ENCODE assay signal across 9 cellular contexts in the genomic region with DNA sequence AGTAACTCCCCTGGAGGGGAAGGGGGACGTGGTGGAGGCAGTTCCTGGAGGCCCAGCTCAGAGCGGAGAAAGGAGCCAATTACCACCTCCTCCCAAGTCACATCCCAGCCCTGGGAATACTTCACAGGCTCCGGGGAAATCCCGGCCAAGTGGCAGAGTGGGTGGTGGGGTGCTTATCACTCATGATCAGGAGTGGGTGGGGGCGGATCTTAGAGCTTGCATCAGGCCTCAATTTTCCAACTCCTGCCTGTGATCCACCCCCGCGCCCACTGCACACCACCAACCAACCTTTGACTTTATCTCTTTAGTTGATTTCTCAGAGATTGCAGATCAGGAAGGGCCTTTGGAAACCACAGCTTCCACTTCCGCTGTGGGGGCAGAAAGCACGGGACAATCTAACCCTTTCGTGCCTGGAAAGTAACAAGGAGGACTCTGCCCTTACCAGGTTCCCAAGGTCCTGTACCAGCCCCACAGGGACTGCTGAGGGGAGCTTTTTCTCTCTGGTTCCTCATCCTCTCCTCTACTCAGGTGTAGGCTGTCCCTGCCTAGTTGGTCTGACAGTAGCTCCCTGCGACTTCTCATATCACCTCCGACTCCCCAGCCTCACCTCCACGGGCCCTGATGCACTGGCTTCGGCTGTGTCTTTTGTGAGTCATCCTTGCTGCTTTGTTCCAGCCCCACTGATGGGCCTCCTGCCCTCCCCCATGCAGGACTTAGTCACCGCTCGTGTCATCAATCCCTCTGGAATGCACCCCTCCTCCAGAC. TPM values are rescaled to one million over a fixed set of nuclear protein-coding genes. Genes with fewer than 3 reads are reported as not detected.
A peak's percentile ranks its signal among the peaks of the same experiment; 100 is the strongest.
DNase-seq lines count a peak whose midpoint lies in the region; ATAC-seq and TF ChIP-seq lines count a peak whose summit lies in the region.
"Had no signal": no experiment of that assay in that cellular context is flagged by ENCODE, and none has a peak within 500 bp of the region (broad histone marks: within the 10 kb centered on the region; RNA-seq: fewer than 3 reads in every experiment).

No MANE protein-coding gene starts in this region.

- peaks cover 24% of the 10 kb centered on the region for H3K36me3 Mint-ChIP-seq in activated naive CD8-positive, alpha-beta T cell treated with anti-CD3 and anti-CD28 coated beads for 36 hours

- no peaks in the 10 kb centered on the region for H3K79me2 ChIP-seq in GM23248 (ENCODE audit: insufficient read depth)

- in situ Hi-C loops in GM23248 (cut with MboI) = no loop called here

- H3K9ac ChIP-seq in GM23248 (peak overlapping the region; percentile 74), skeletal muscle satellite cell (ENCODE audit: low read depth, low read length) (peak overlapping the region; percentile 79)

- peaks cover 13% of the 10 kb centered on the region for H3K9me3 Mint-ChIP-seq in activated naive CD8-positive, alpha-beta T cell treated with anti-CD3 and anti-CD28 coated beads for 36 hours

- peak overlapping the region; percentile 96 for H3K27ac ChIP-seq in GM23248
- peak overlapping the region; percentile 49 for H3K27ac ChIP-seq in left ventricle myocardium inferior (replicated peaks)

- H3K9me3 ChIP-seq in GM23248 (ENCODE audit: low read depth) (no peaks in the 10 kb centered on the region), left ventricle myocardium inferior (replicated peaks) (no peaks in the 10 kb centered on the region), skeletal muscle satellite cell (replicated peaks; ENCODE audit: low read length) (no peaks in the 10 kb centered on the region)

- H3K4me3 ChIP-seq in GM23248 = peak overlapping the region; percentile 41
- H3K4me3 ChIP-seq in left ventricle myocardium inferior = no peak overlapping the region
- peak overlapping the region; percentile 41 for H3K4me3 ChIP-seq in skeletal muscle satellite cell (ENCODE audit: low read length)

- H3K9me2 ChIP-seq in GM23248 (ENCODE audit: insufficient read depth) = no peaks in the 10 kb centered on the region

- no peaks in the 10 kb centered on the region for H4K20me1 ChIP-seq in GM23248 (ENCODE audit: insufficient read depth)

- peak; percentile 91 for ATAC-seq in SK-N-SH treated with all-trans-retinoic acid at 6 μM for 48 hours

- no peaks in the 10 kb centered on the region for H3K27me3 Mint-ChIP-seq in activated naive CD8-positive, alpha-beta T cell treated with anti-CD3 and anti-CD28 coated beads for 36 hours

- peaks cover 80% of the 10 kb centered on the region for H3K4me1 Mint-ChIP-seq in activated naive CD8-positive, alpha-beta T cell treated with anti-CD3 and anti-CD28 coated beads for 36 hours

- H3F3A ChIP-seq in GM23248 (ENCODE audit: insufficient read depth) = peaks cover 16% of the 10 kb centered on the region

- H3K36me3 ChIP-seq in GM23248 (ENCODE audit: low read depth) = no peaks in the 10 kb centered on the region
- H3K36me3 ChIP-seq in left ventricle myocardium inferior = no peaks in the 10 kb centered on the region
- H3K36me3 ChIP-seq in skeletal muscle satellite cell (ENCODE audit: insufficient read depth, low read length) = no peaks in the 10 kb centered on the region

- H3K4me3 Mint-ChIP-seq in activated naive CD8-positive, alpha-beta T cell treated with anti-CD3 and anti-CD28 coated beads for 36 hours = peak overlapping the region; percentile 74
- H3K4me3 Mint-ChIP-seq: activated B cell treated with CpG ODN at 0.5 μM for 24 hours had no signal

- H3K27me3 ChIP-seq in GM23248 (replicated peaks; ENCODE audit: insufficient read depth) (no peaks in the 10 kb centered on the region), left ventricle myocardium inferior (ENCODE audit: low read depth) (no peaks in the 10 kb centered on the region), skeletal muscle satellite cell (ENCODE audit: control insufficient read depth, insufficient read depth, low read length) (no peaks in the 10 kb centered on the region)

- H3K4me1 ChIP-seq in GM23248 (ENCODE audit: insufficient read depth) (peaks cover 25% of the 10 kb centered on the region), left ventricle myocardium inferior (peaks cover 45% of the 10 kb centered on the region), skeletal muscle satellite cell (ENCODE audit: control insufficient read depth, insufficient read depth, low read length) (peaks cover 29% of the 10 kb centered on the region)

- 3% methylated on average over 15 to 16 of the region's 16 CpGs for WGBS in GM23248 (ENCODE audit: low coverage in 1 of 2, low lambda C conversion rate in 2 of 2, missing lambda C conversion rate in 2 of 2), 2 experiments

- DNase-seq in GM23248 (peak; percentile 98), left ventricle myocardium inferior (no peak), GDM1 (lab: John Stamatoyannopoulos, UW) (no peak), D341Med (ENCODE audit: low spot score) (no peak), NCI-H524 treated with DMSO at 0.1 percent for 48 hours (lab: John Stamatoyannopoulos, UW) (no peak)
- peak; percentile 87 for DNase-seq in activated naive CD8-positive, alpha-beta T cell treated with anti-CD3 and anti-CD28 coated beads for 36 hours
- DNase-seq: activated B cell treated with CpG ODN at 0.5 μM for 24 hours had no signal

- H3K27ac Mint-ChIP-seq in activated naive CD8-positive, alpha-beta T cell treated with anti-CD3 and anti-CD28 coated beads for 36 hours = peak overlapping the region; percentile 97
- H3K27ac Mint-ChIP-seq: activated B cell treated with CpG ODN at 0.5 μM for 24 hours had no signal

- peak overlapping the region; percentile 8; the same call in 1 of the 2 replicates for H2AFZ ChIP-seq in GM23248

- H3K4me2 ChIP-seq in GM23248 (ENCODE audit: unreplicated experiment) (peak overlapping the region; percentile 58), skeletal muscle satellite cell (ENCODE audit: low read length) (peak overlapping the region; percentile 84)

- no peak for TF ChIP-seq CTCF in left ventricle myocardium inferior (IDR thresholded peaks at IDR 0.05; ENCODE audit: borderline replicate concordance)

- intact Hi-C loops in left ventricle myocardium inferior (cut with micrococcal nuclease) = no loop called here

TF ChIP-seq in SK-N-SH treated with all-trans-retinoic acid at 6 μM for 48 hours, 23 proteins besides CTCF, POLR2A, EP300 and RAD21 (continues in another document):
- TF ChIP-seq POU6F1 (CRISPR knock-in tag; IDR thresholded peaks at IDR 0.05; ENCODE audit: borderline replicate concordance, low read depth) (no peak), TCF4 (CRISPR knock-in tag; IDR thresholded peaks at IDR 0.05; ENCODE audit: borderline replicate concordance) (no peak), ARNTL (CRISPR knock-in tag; IDR thresholded peaks at IDR 0.05; ENCODE audit: borderline replicate concordance, low read depth) (no peak), SNAI2 (CRISPR knock-in tag; IDR thresholded peaks at IDR 0.05) (peak; percentile 38; the same call in 1 of the 2 replicates)
- TF ChIP-seq, protein P1, sequence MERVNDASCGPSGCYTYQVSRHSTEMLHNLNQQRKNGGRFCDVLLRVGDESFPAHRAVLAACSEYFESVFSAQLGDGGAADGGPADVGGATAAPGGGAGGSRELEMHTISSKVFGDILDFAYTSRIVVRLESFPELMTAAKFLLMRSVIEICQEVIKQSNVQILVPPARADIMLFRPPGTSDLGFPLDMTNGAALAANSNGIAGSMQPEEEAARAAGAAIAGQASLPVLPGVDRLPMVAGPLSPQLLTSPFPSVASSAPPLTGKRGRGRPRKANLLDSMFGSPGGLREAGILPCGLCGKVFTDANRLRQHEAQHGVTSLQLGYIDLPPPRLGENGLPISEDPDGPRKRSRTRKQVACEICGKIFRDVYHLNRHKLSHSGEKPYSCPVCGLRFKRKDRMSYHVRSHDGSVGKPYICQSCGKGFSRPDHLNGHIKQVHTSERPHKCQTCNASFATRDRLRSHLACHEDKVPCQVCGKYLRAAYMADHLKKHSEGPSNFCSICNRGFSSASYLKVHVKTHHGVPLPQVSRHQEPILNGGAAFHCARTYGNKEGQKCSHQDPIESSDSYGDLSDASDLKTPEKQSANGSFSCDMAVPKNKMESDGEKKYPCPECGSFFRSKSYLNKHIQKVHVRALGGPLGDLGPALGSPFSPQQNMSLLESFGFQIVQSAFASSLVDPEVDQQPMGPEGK (CRISPR knock-in tag; IDR thresholded peaks at IDR 0.05; ENCODE audit: borderline replicate concordance) = peak; percentile 92

RNA-seq across cellular contexts. Expression of gene IER3, which starts 24.9 kb away (rescaled TPM):
- 148 and 156 TPM in 2 replicates for total RNA-seq in GM23248 (2014; rRNA removed; shearing (Covaris generic))
- polyA plus RNA-seq in GM23248 (2016; fragmentation: Nextera tagmentation; extraction: Ambion mirVana) = 76.4 and 82.1 TPM in 2 replicates
- total RNA-seq in activated naive CD8-positive, alpha-beta T cell treated with anti-CD3 and anti-CD28 coated beads for 36 hours = 100 to 1,000 TPM; 295 to 310 TPM
- total RNA-seq in left ventricle myocardium inferior = 41.4 TPM
- 18.5 and 35.2 TPM in 2 replicates for total RNA-seq in skeletal muscle satellite cell (2012; rRNA removed)

RNA-seq across cellular contexts. Expression of gene FLOT1, which starts 26.8 kb away (rescaled TPM):
- 156 and 165 TPM in 2 replicates for total RNA-seq in GM23248 (2014; rRNA removed; shearing (Covaris generic))
- 162 and 171 TPM in 2 replicates for polyA plus RNA-seq in GM23248 (2016; fragmentation: Nextera tagmentation; extraction: Ambion mirVana)
- 100 to 1,000 TPM; 104 to 107 TPM for total RNA-seq in activated naive CD8-positive, alpha-beta T cell treated with anti-CD3 and anti-CD28 coated beads for 36 hours
- total RNA-seq in left ventricle myocardium inferior = 223 TPM
- total RNA-seq in skeletal muscle satellite cell (2012; rRNA removed) = 71.9 and 75.3 TPM in 2 replicates

RNA-seq across cellular contexts. Expression of gene TUBB, which starts 49.1 kb away (rescaled TPM):
- 525 and 565 TPM in 2 replicates for total RNA-seq in GM23248 (2014; rRNA removed; shearing (Covaris generic))
- polyA plus RNA-seq in GM23248 (2016; fragmentation: Nextera tagmentation; extraction: Ambion mirVana) = 491 and 520 TPM in 2 replicates
- 1,000 to 10,000 TPM; 1,515 to 1,538 TPM for total RNA-seq in activated naive CD8-positive, alpha-beta T cell treated with anti-CD3 and anti-CD28 coated beads for 36 hours
- 187 TPM for total RNA-seq in left ventricle myocardium inferior
- 624 and 1,061 TPM in 2 replicates for total RNA-seq in skeletal muscle satellite cell (2012; rRNA removed)

RNA-seq across cellular contexts. Expression of gene MDC1, which starts 52.2 kb away (rescaled TPM):
- total RNA-seq in GM23248 (2014; rRNA removed; shearing (Covaris generic)) = 4.9 and 6.6 TPM in 2 replicates
- 6.7 and 7.1 TPM in 2 replicates for polyA plus RNA-seq in GM23248 (2016; fragmentation: Nextera tagmentation; extraction: Ambion mirVana)
- 10 to 100 TPM; 63.2 to 67.0 TPM for total RNA-seq in activated naive CD8-positive, alpha-beta T cell treated with anti-CD3 and anti-CD28 coated beads for 36 hours
- total RNA-seq in left ventricle myocardium inferior = 14.1 TPM
- total RNA-seq in skeletal muscle satellite cell (2012; rRNA removed) = 6.1 and 7.6 TPM in 2 replicates

Comparison
In these comparisons a context has a peak if more than half of its experiments do, and no peak if none do; other contexts are left out.
1. DNase-seq: peak in GM23248 (single experiment) and activated naive CD8-positive, alpha-beta T cell treated with anti-CD3 and anti-CD28 coated beads for 36 hours (single experiment); none in left ventricle myocardium inferior (single experiment), GDM1 (single experiment), D341Med (single experiment) and NCI-H524 treated with DMSO at 0.1 percent for 48 hours (single experiment).